ENCODE assay signal across 13 cellular contexts in the genomic region with DNA sequence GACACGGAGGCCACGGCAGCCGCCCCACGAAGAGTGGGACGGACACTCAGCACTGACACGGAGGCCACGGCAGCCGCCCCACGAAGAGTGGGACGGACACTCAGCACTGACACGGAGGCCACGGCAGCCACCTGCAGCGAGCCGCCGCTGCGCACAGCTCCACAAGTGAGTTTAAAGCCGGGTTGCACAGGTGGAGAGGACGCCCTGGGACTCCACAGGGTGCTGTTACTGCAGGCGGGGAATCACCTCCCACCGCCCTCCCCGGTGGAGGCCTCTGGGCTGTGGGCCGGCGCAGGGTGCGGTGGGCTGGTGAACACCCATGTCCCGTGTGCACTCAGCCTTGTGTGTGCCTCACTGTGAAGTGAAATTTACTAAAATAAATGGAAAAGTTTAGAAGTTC. TPM values are rescaled to one million over a fixed set of nuclear protein-coding genes. Genes with fewer than 3 reads are reported as not detected.
DNase-seq lines count a peak whose midpoint lies in the region; ATAC-seq, FAIRE-seq and TF ChIP-seq lines count a peak whose summit lies in the region.
"Not testable (repeated sequence)": the region's sequence is repeated elsewhere in the genome, so short reads cannot be mapped to it uniquely, and the experiment has no call there.
"Had no signal": no experiment of that assay in that cellular context is flagged by ENCODE, and none has a peak within 500 bp of the region (broad histone marks: within the 10 kb centered on the region; RNA-seq: fewer than 3 reads in every experiment).

No MANE protein-coding gene starts in this region.

- H3K27ac ChIP-seq in astrocyte (ENCODE audit: low read depth, low read length) = not testable (repeated sequence)

- not testable (repeated sequence) for H2AFZ ChIP-seq in astrocyte (ENCODE audit: low read depth, low read length)

- not testable (repeated sequence) for H3K9me3 ChIP-seq in astrocyte (ENCODE audit: insufficient read depth, low read depth, low read length)

- TF ChIP-seq CTCF in astrocyte (IDR thresholded peaks at IDR 0.05; ENCODE audit: insufficient read depth, low read depth, low read length); endothelial cell (IDR thresholded peaks at IDR 0.05; ENCODE audit: unreplicated experiment): not testable (repeated sequence)

- H3K4me1 ChIP-seq in astrocyte (ENCODE audit: insufficient read depth, low read length) = not testable (repeated sequence)

- not testable (repeated sequence) for H3K27me3 ChIP-seq in astrocyte (ENCODE audit: insufficient read depth, low read length)

- not testable (repeated sequence) for ATAC-seq in stimulated activated naive B cell treated with anti-CD40 and anti-IgM and Interleukin-4, amounts not matched to agents 10 μg/mL and 1 μg/mL and 100 μg/mL, for 72 hours (replicated peaks)

- not testable (repeated sequence) for H3K36me3 ChIP-seq in astrocyte (ENCODE audit: insufficient read depth, low read length)

- FAIRE-seq in astrocyte (lab: Jason Lieb, UNC) = not testable (repeated sequence)

- H3K27me3 Mint-ChIP-seq in astrocyte (ENCODE audit: low read depth, unreplicated experiment); endothelial cell (ENCODE audit: unreplicated experiment); stimulated activated naive B cell treated with anti-CD40 and anti-IgM and Interleukin-4, amounts not matched to agents 10 μg/mL and 1 μg/mL and 100 μg/mL, for 72 hours: not testable (repeated sequence)

- not testable (repeated sequence) for H4K20me1 ChIP-seq in astrocyte (ENCODE audit: insufficient read depth, low read length)

- not testable (repeated sequence) for H3K9me3 Mint-ChIP-seq in astrocyte (ENCODE audit: unreplicated experiment); endothelial cell (ENCODE audit: unreplicated experiment); stimulated activated naive B cell treated with anti-CD40 and anti-IgM and Interleukin-4, amounts not matched to agents 10 μg/mL and 1 μg/mL and 100 μg/mL, for 72 hours

- H3K27ac Mint-ChIP-seq in astrocyte (ENCODE audit: unreplicated experiment) = peak overlapping the region; percentile 19
- H3K27ac Mint-ChIP-seq in endothelial cell (ENCODE audit: unreplicated experiment) = not testable (repeated sequence)
- H3K27ac Mint-ChIP-seq in stimulated activated naive B cell treated with anti-CD40 and anti-IgM and Interleukin-4, amounts not matched to agents 10 μg/mL and 1 μg/mL and 100 μg/mL, for 72 hours = peak overlapping the region; percentile 47

- DNase-seq in astrocyte (ENCODE audit: low read depth); endothelial cell (ENCODE audit: low spot score); stimulated activated naive B cell treated with anti-CD40 and anti-IgM and Interleukin-4, amounts not matched to agents 10 μg/mL and 1 μg/mL and 100 μg/mL, for 72 hours: not testable (repeated sequence)

- H3K4me3 ChIP-seq in astrocyte (ENCODE audit: insufficient read depth, low read depth, low read length) = not testable (repeated sequence)

- peaks cover 13% of the 10 kb centered on the region for H3K36me3 Mint-ChIP-seq in astrocyte (ENCODE audit: low read depth, unreplicated experiment)
- H3K36me3 Mint-ChIP-seq in endothelial cell (ENCODE audit: low read depth, unreplicated experiment) = not testable (repeated sequence)
- H3K36me3 Mint-ChIP-seq in stimulated activated naive B cell treated with anti-CD40 and anti-IgM and Interleukin-4, amounts not matched to agents 10 μg/mL and 1 μg/mL and 100 μg/mL, for 72 hours = peaks cover 35 to 43% of the 10 kb centered on the region in 2 donors

- H3K9ac ChIP-seq in astrocyte (ENCODE audit: low read length) = not testable (repeated sequence)

- H3K4me3 Mint-ChIP-seq in astrocyte (ENCODE audit: unreplicated experiment); stimulated activated naive B cell treated with anti-CD40 and anti-IgM and Interleukin-4, amounts not matched to agents 10 μg/mL and 1 μg/mL and 100 μg/mL, for 72 hours: not testable (repeated sequence)
- H3K4me3 Mint-ChIP-seq in endothelial cell (ENCODE audit: unreplicated experiment) = peak overlapping the region; percentile 3

- not testable (repeated sequence) for H3K4me2 ChIP-seq in astrocyte (ENCODE audit: low read length)

- H3K4me1 Mint-ChIP-seq in astrocyte (ENCODE audit: low read depth, unreplicated experiment); endothelial cell (ENCODE audit: unreplicated experiment); stimulated activated naive B cell treated with anti-CD40 and anti-IgM and Interleukin-4, amounts not matched to agents 10 μg/mL and 1 μg/mL and 100 μg/mL, for 72 hours: not testable (repeated sequence)

- H3K79me2 ChIP-seq in astrocyte (ENCODE audit: insufficient read depth, low read length) = not testable (repeated sequence)

RNA-seq across cellular contexts. Expression of a gene that starts 13.1 kb away (rescaled TPM):
- not detected in 2 replicates for total RNA-seq in astrocyte
- total RNA-seq in endothelial cell (ENCODE audit: unreplicated experiment) = not detected
- total RNA-seq: A172; A673; B cell; Caco-2; Calu3; CD4-positive, alpha-beta memory T cell; CD4-positive, alpha-beta T cell; CD4-positive, CD25-positive, alpha-beta regulatory T cell; CD8-positive, alpha-beta memory T cell; CD8-positive, alpha-beta T cell had no signal
